Comparison of ENCODE assay signal across 25 cellular contexts in the genomic region with DNA sequence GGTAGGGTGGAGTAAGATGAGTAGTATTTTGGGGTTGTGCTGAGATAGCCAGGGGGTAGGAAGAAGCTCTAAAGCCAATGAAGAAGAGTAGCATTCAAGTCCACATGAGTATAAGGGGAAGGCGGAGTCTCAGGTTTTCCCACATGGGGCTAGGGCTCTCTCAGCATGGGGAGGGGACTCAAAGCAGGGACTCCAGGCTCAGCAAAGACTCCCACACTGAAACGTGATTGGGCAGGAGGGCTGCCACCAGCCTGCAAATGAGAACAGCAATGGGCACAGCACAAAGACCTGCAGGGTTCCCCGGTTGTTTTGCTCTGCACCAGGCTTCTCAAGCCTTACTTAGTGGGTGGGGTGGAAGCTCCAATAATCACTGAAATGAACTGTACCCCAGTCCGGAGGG. TPM values are rescaled to one million over a fixed set of nuclear protein-coding genes. Genes with fewer than 3 reads are reported as not detected.
"Had no signal": no experiment of that assay in that cellular context is flagged by ENCODE, and none has a peak within 500 bp of the region (broad histone marks: within the 10 kb centered on the region; RNA-seq: fewer than 3 reads in every experiment).

No MANE protein-coding gene starts in this region.

- ATAC-seq: activated CD4-positive, CD25-positive, alpha-beta regulatory T cell treated with anti-CD3 and anti-CD28 coated beads, Interleukin-2, amount 50 U/mL, for 24 hours; activated CD8-positive, alpha-beta T cell treated with anti-CD3 and anti-CD28 coated beads for 36 hours; Right ventricle myocardium inferior had no signal

- H3K36me3 ChIP-seq: cardiac muscle cell, WERI-Rb-1 had no signal

- H3K4me1 Mint-ChIP-seq: brain had no signal

- H3K27ac ChIP-seq: cardiac muscle cell, SK-N-MC, WERI-Rb-1 had no signal

- DNase-seq: activated CD4-positive, alpha-beta T cell treated with anti-CD3 and anti-CD28 coated beads for 4 hours; activated CD8-positive, alpha-beta memory T cell treated with anti-CD3 and anti-CD28 coated beads, Interleukin-2, amount 50 U/mL, for 48 hours; activated CD8-positive, alpha-beta T cell treated with anti-CD3 and anti-CD28 coated beads for 36 hours; activated naive CD4-positive, alpha-beta T cell treated with anti-CD3 and anti-CD28 coated beads, Interleukin-2, amount 50 U/mL, for 16 hours; activated T-cell treated with anti-CD3 and anti-CD28 coated beads, Interleukin-2, amount 50 U/mL, for 1 hour; amygdala; Kasumi-1; NCI-H1048; NCI-H146; NCI-H1930; NCI-H2171 treated with DMSO at 0.1 percent for 48 hours; NCI-H526 treated with DMSO at 0.1 percent for 48 hours; NCI-H82; RPMI8226; SW 1271; WERI-Rb-1 had no signal

- H3K27ac Mint-ChIP-seq: brain; T-helper 2 cell treated with Interferon-gamma antibody and Interleukin-4, amounts not matched to agents 5 μg/mL and 100 μg/mL, for 36 hours had no signal

- H3K27me3 ChIP-seq: cardiac muscle cell had no signal

- H3K4me3 Mint-ChIP-seq: activated CD8-positive, alpha-beta T cell treated with anti-CD3 and anti-CD28 coated beads for 36 hours; brain; T-helper 2 cell treated with Interferon-gamma antibody and Interleukin-4, amounts not matched to agents 5 μg/mL and 100 μg/mL, for 36 hours had no signal

- H3K36me3 Mint-ChIP-seq: brain had no signal

- H3K4me3 ChIP-seq: cardiac muscle cell, K562, SK-N-MC had no signal

RNA-seq across cellular contexts. Expression of gene NRAP, which starts 1.5 kb away (rescaled TPM):
- total RNA-seq: activated CD8-positive, alpha-beta T cell treated with anti-CD3 and anti-CD28 coated beads for 36 hours; astrocyte; K562; T-helper 1 cell treated with Interleukin-12 subunit alpha and Interleukin-12 subunit beta and Interleukin-4 antibody, amounts not matched to agents 30 ng/mL and 1 ng/mL, for 36 hours had no signal
- polyA plus RNA-seq: K562 had no signal
